8 cellular contexts compared by ENCODE assay signal in genomic region chr6:16729183-16729696, GRCh38. TPM values are rescaled to one million over a fixed set of nuclear protein-coding genes. Genes with fewer than 3 reads are reported as not detected.
DNase-seq lines count a peak whose midpoint lies in the region; ATAC-seq and TF ChIP-seq lines count a peak whose summit lies in the region.

No MANE protein-coding gene starts in this region.

- DNase-seq in CD14-positive monocyte (ENCODE audit: low spot score) (peak; percentile 53), HT-29 (ENCODE audit: low spot score) (peak; percentile 78), iris pigment epithelial cell (ENCODE audit: low read depth) (peak; percentile 82), Ammon's horn (ENCODE audit: low spot score) (no peak), omental fat pad (ENCODE audit: low spot score) (no peak)
- no peak for DNase-seq in activated CD4-positive, alpha-beta memory T cell treated with anti-CD3 and anti-CD28 coated beads, Interleukin-2, amount 10 ng/mL, durations not matched to agents 7 days and 5 days
- no peak for DNase-seq in stimulated activated CD4-positive, alpha-beta T cell treated with anti-CD3 and anti-CD28 coated beads, Interleukin-2, amount 100 ng/mL, for 24 hours

- H3K36me3 Mint-ChIP-seq in CD14-positive monocyte = peaks cover 13 to 15% of the 10 kb centered on the region in 2 donors
- H3K36me3 Mint-ChIP-seq in activated CD4-positive, alpha-beta memory T cell treated with anti-CD3 and anti-CD28 coated beads, Interleukin-2, amount 10 ng/mL, durations not matched to agents 7 days and 5 days (ENCODE audit: low read depth) = peaks cover 46% of the 10 kb centered on the region

- H3K4me1 Mint-ChIP-seq in CD14-positive monocyte = peaks cover 76% of the 10 kb centered on the region
- peaks cover 84% of the 10 kb centered on the region for H3K4me1 Mint-ChIP-seq in activated CD4-positive, alpha-beta memory T cell treated with anti-CD3 and anti-CD28 coated beads, Interleukin-2, amount 10 ng/mL, durations not matched to agents 7 days and 5 days

- H3K27ac Mint-ChIP-seq in CD14-positive monocyte = peak overlapping the region; percentile 90 to 99 (median 96)
- peak overlapping the region; percentile 86 for H3K27ac Mint-ChIP-seq in activated CD4-positive, alpha-beta memory T cell treated with anti-CD3 and anti-CD28 coated beads, Interleukin-2, amount 10 ng/mL, durations not matched to agents 7 days and 5 days

- POLR2A ChIA-PET in activated CD4-positive, alpha-beta memory T cell treated with anti-CD3 and anti-CD28 coated beads, Interleukin-2, amount 10 ng/mL, durations not matched to agents 7 days and 5 days (lab: Charles Lee) = interaction anchor here (0.8 to 7.2 kb wide), 12 partner anchors 8 to 316 kb away, joined by 3 to 94 read pairs (median 4); partner anchors contain the start of gene ATXN1

- TF ChIP-seq CTCF in CD14-positive monocyte (IDR thresholded peaks at IDR 0.05) = no peak
- TF ChIP-seq CTCF in omental fat pad (IDR thresholded peaks at IDR 0.05) = no peak

- intact Hi-C loops in CD14-positive monocyte (cut with micrococcal nuclease) = loop anchor here in 1 of 2 donors (2.0 to 5.0 kb wide), 3 partner anchors 16 to 47 kb away; no protein-coding TSS in a partner anchor

- CTCF ChIA-PET in activated CD4-positive, alpha-beta memory T cell treated with anti-CD3 and anti-CD28 coated beads, Interleukin-2, amount 10 ng/mL, durations not matched to agents 7 days and 5 days (lab: Charles Lee) = interaction anchor here (0.8 to 1.1 kb wide), 3 partner anchors 15 to 315 kb away, joined by 3 to 4 read pairs (median 3); no protein-coding TSS in a partner anchor

- H3K27me3 Mint-ChIP-seq in CD14-positive monocyte (ENCODE audit: low read depth in 3 of 3) = no peaks in the 10 kb centered on the region
- H3K27me3 Mint-ChIP-seq in activated CD4-positive, alpha-beta memory T cell treated with anti-CD3 and anti-CD28 coated beads, Interleukin-2, amount 10 ng/mL, durations not matched to agents 7 days and 5 days = no peaks in the 10 kb centered on the region

- peak overlapping the region; percentile 31 to 65 for H3K4me3 Mint-ChIP-seq in CD14-positive monocyte
- H3K4me3 Mint-ChIP-seq in activated CD4-positive, alpha-beta memory T cell treated with anti-CD3 and anti-CD28 coated beads, Interleukin-2, amount 10 ng/mL, durations not matched to agents 7 days and 5 days = peak overlapping the region; percentile 50

- H3K9me3 Mint-ChIP-seq in CD14-positive monocyte = no peaks in the 10 kb centered on the region
- H3K9me3 Mint-ChIP-seq in activated CD4-positive, alpha-beta memory T cell treated with anti-CD3 and anti-CD28 coated beads, Interleukin-2, amount 10 ng/mL, durations not matched to agents 7 days and 5 days = no peaks in the 10 kb centered on the region

- ATAC-seq in GM21529 (IDR thresholded peaks at IDR 0.05; ENCODE audit: unreplicated experiment) = no peak
- no peak for ATAC-seq in omental fat pad (ENCODE audit: low FRiP score)

RNA-seq across cellular contexts. Expression of gene ATXN1, which starts 32.0 kb away (rescaled TPM):
- 10 to 100 TPM in 1 of 2 donors, 1 to 10 TPM in 1; 8.8 to 10.9 TPM for polyA plus RNA-seq in CD14-positive monocyte
- 33.2 and 39.1 TPM in 2 replicates for total RNA-seq in HT-29 (2014; rRNA removed; shearing (Covaris generic))
- total RNA-seq in activated CD4-positive, alpha-beta memory T cell treated with anti-CD3 and anti-CD28 coated beads, Interleukin-2, amount 10 ng/mL, durations not matched to agents 7 days and 5 days = 10 to 100 TPM; 83.1 to 89.4 TPM
- 10 to 100 TPM; 26.4 to 46.4 (median 36.1) TPM for total RNA-seq in omental fat pad

Comparison
In these comparisons a context has a peak if more than half of its experiments do, and no peak if none do; other contexts are left out.
1. DNase-seq: peak in CD14-positive monocyte (single experiment), HT-29 (single experiment) and iris pigment epithelial cell (single experiment); none in activated CD4-positive, alpha-beta memory T cell treated with anti-CD3 and anti-CD28 coated beads, Interleukin-2, amount 10 ng/mL, durations not matched to agents 7 days and 5 days (single experiment), stimulated activated CD4-positive, alpha-beta T cell treated with anti-CD3 and anti-CD28 coated beads, Interleukin-2, amount 100 ng/mL, for 24 hours (0 of 2), Ammon's horn (single experiment) and omental fat pad (single experiment).